In genomic region chr7:186516-187113, GRCh38 we compare ENCODE assay signal across 12 cellular contexts. TPM values are rescaled to one million over a fixed set of nuclear protein-coding genes. Genes with fewer than 3 reads are reported as not detected.
DNase-seq lines count a peak whose midpoint lies in the region; ATAC-seq and TF ChIP-seq lines count a peak whose summit lies in the region.
"Had no signal": no experiment of that assay in that cellular context is flagged by ENCODE, and none has a peak within 500 bp of the region (broad histone marks: within the 10 kb centered on the region; RNA-seq: fewer than 3 reads in every experiment).

No MANE protein-coding gene starts in this region.

- intact Hi-C loops in psoas muscle (cut with DNase I), result loop anchor here in 1 of 2 donors (2.0 kb wide), 1 partner anchor 28 kb away; no protein-coding TSS in a partner anchor

- peak overlapping the region; percentile 29; the same call in 1 of the 2 replicates for H3K27ac ChIP-seq in WERI-Rb-1
- H3K27ac ChIP-seq in psoas muscle, result peak overlapping the region; percentile 60
- H3K27ac ChIP-seq: C4-2B had no signal

- H3K9me3 ChIP-seq in WERI-Rb-1 (ENCODE audit: severe bottlenecking) (no peaks in the 10 kb centered on the region), psoas muscle (no peaks in the 10 kb centered on the region)
- H3K9me3 ChIP-seq: Caco-2 had no signal

- DNase-seq in H7 (peak; percentile 61), WERI-Rb-1 (no peak), psoas muscle (no peak), GF-D8 (lab: John Stamatoyannopoulos, UW) (no peak)
- DNase-seq in activated CD4-positive, CD25-positive, alpha-beta regulatory T cell treated with anti-CD3 and anti-CD28 coated beads, Interleukin-2, amount 50 U/mL, for 72 hours, result no peak
- DNase-seq: Caco-2; CD4-positive, alpha-beta T cell had no signal

- no peak for TF ChIP-seq CTCF in WERI-Rb-1 (IDR thresholded peaks at IDR 0.05; ENCODE audit: low read depth, low read length)
- TF ChIP-seq CTCF in psoas muscle (IDR thresholded peaks at IDR 0.05), result no peak

- peaks cover 28% of the 10 kb centered on the region for H3K4me1 ChIP-seq in psoas muscle

- H3K27me3 ChIP-seq in H7 (ENCODE audit: control insufficient read depth, insufficient read depth, low read length) (no peaks in the 10 kb centered on the region; the same call in 1 of the 2 replicates), WERI-Rb-1 (ENCODE audit: insufficient read depth, low read depth, severe bottlenecking) (no peaks in the 10 kb centered on the region), psoas muscle (ENCODE audit: insufficient read depth in 3 of 3, low read length in 2 of 3) (no peaks in the 10 kb centered on the region)

- H3K36me3 ChIP-seq in H7 (replicated peaks; ENCODE audit: control insufficient read depth, insufficient read depth, low read length) (no peaks in the 10 kb centered on the region), WERI-Rb-1 (no peaks in the 10 kb centered on the region), psoas muscle (ENCODE audit: insufficient read depth in 1 of 2, low read depth in 1 of 2) (peaks cover 0 to 3% of the 10 kb centered on the region in 2 donors)

- ATAC-seq in psoas muscle (peak in 3 of 4 donors; percentile 24 to 55 (median 44)), GM18858 (IDR thresholded peaks at IDR 0.05; ENCODE audit: unreplicated experiment) (no peak)
- ATAC-seq: GM23338, HepG2 had no signal

- no peak overlapping the region for H3K4me3 ChIP-seq in H7 (ENCODE audit: insufficient read depth, low read depth, low read length)
- H3K4me3 ChIP-seq in WERI-Rb-1 (ENCODE audit: low read depth, low read length), result no peak overlapping the region
- H3K4me3 ChIP-seq in psoas muscle, result peak overlapping the region; percentile 32
- H3K4me3 ChIP-seq: GM23338 had no signal

- 48 to 74% (median 54%) methylated on average over 26 of the region's 26 CpGs for WGBS in psoas muscle, 3 donors

RNA-seq across cellular contexts. Expression of gene FAM20C, which starts 5.8 kb away (rescaled TPM):
- total RNA-seq in H7 (2014; rRNA removed; shearing (Covaris generic)), result 63.2 and 71.5 TPM in 2 replicates
- total RNA-seq in psoas muscle, result 10 to 100 TPM; 28.1 to 47.6 (median 43.6) TPM
- 10 to 100 TPM; 15.6 to 18.3 (median 16.5) TPM for polyA plus RNA-seq in psoas muscle
- polyA plus RNA-seq: IgD-negative memory B cell had no signal
